1 cellular context compared by ENCODE assay signal in genomic region chr6:86937219-86938079, GRCh38.
TF ChIP-seq lines count a peak whose summit lies in the region.

TSS of gene HTR1E (plus strand) at chr6:86937528. CDS start at chr6:87015335, 77,807 bp downstream.

TF ChIP-seq in HCT116, 20 proteins besides CTCF, POLR2A, EP300 and RAD21 (continued from another document):
- TF ChIP-seq, protein P1, sequence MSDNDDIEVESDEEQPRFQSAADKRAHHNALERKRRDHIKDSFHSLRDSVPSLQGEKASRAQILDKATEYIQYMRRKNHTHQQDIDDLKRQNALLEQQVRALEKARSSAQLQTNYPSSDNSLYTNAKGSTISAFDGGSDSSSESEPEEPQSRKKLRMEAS (IDR thresholded peaks at IDR 0.05) = no peak
- TF ChIP-seq POLR2AphosphoS5 (IDR thresholded peaks at IDR 0.05; ENCODE audit: low read depth, low read length) = no peak
- no peak for TF ChIP-seq JUND (IDR thresholded peaks at IDR 0.05)
- no peak for TF ChIP-seq SIN3A (IDR thresholded peaks at IDR 0.05; ENCODE audit: low read depth)
- TF ChIP-seq CEBPB (IDR thresholded peaks at IDR 0.05; ENCODE audit: low read depth) = no peak
- TF ChIP-seq SRF (IDR thresholded peaks at IDR 0.05; ENCODE audit: low read depth) = no peak
- TF ChIP-seq ZNF274 (IDR thresholded peaks at IDR 0.05; ENCODE audit: low read depth, low read length) = no peak
- TF ChIP-seq EGR1 (IDR thresholded peaks at IDR 0.05; ENCODE audit: low read depth) = no peak
